1 cellular context compared by ENCODE assay signal in the genomic region with DNA sequence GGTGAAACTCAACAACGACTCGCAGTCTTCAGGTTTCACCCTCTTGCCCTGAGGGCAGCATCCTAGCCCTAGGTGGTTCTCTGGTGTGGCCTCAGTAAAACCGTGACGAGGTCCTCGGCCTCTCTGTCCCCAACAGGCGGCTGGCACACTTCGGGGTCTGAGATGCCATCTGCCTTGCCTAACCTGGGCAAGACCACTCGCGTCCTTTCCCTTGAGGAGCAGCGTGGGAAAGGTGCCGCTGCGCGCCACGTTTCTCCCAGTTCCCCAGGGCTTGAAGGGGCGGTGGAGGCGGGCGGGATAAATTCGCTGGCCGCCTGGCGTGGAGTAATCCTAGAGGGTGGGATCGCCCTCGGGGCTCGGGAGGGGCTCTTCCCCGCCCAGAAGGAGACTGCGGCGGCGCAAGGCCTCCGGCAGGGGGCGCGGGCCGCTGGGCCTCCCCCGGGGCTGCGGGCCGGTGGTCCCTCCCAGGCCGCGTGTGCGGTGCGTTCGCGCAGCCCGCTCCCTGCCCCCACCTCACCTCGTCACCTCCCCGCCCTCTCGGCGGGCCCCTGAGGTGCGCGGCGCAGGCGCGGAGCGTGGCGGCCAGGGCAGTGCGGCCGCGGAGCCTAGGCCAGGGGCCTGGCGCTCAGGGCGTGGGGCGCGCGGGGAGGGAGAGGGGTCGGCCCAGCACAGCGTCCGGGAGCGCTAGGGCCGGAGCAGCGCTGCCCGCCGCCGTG.
A peak's percentile ranks its signal among the peaks of the same experiment; 100 is the strongest.
TF ChIP-seq lines count a peak whose summit lies in the region.

A gene with protein sequence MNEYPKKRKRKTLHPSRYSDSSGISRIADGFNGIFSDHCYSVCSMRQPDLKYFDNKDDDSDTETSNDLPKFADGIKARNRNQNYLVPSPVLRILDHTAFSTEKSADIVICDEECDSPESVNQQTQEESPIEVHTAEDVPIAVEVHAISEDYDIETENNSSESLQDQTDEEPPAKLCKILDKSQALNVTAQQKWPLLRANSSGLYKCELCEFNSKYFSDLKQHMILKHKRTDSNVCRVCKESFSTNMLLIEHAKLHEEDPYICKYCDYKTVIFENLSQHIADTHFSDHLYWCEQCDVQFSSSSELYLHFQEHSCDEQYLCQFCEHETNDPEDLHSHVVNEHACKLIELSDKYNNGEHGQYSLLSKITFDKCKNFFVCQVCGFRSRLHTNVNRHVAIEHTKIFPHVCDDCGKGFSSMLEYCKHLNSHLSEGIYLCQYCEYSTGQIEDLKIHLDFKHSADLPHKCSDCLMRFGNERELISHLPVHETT (plus strand): TSS at position 551 of the 716 bp plus-strand sequence. CDS start 5,263 bp downstream, outside the sequence.

TF ChIP-seq in K562, 482 proteins besides CTCF, POLR2A, EP300 and RAD21 (continued from another document):
- TF ChIP-seq, protein P1, sequence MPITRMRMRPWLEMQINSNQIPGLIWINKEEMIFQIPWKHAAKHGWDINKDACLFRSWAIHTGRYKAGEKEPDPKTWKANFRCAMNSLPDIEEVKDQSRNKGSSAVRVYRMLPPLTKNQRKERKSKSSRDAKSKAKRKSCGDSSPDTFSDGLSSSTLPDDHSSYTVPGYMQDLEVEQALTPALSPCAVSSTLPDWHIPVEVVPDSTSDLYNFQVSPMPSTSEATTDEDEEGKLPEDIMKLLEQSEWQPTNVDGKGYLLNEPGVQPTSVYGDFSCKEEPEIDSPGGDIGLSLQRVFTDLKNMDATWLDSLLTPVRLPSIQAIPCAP (CRISPR knock-in tag; IDR thresholded peaks at IDR 0.05; ENCODE audit: borderline replicate concordance), result peak; percentile 67; the same call in 1 of the 2 replicates
- TF ChIP-seq SMAD4 (CRISPR knock-in tag; conservative IDR thresholded peaks at IDR 0.05), result peak; percentile 46; the same call in 1 of the 2 replicates
- TF ChIP-seq MAFK (IDR thresholded peaks at IDR 0.05; ENCODE audit: low read length), result no peak
- peak; percentile 33 for TF ChIP-seq RBM25 (IDR thresholded peaks at IDR 0.05; ENCODE audit: low read depth, low read length, severe bottlenecking)
- TF ChIP-seq, protein P2, sequence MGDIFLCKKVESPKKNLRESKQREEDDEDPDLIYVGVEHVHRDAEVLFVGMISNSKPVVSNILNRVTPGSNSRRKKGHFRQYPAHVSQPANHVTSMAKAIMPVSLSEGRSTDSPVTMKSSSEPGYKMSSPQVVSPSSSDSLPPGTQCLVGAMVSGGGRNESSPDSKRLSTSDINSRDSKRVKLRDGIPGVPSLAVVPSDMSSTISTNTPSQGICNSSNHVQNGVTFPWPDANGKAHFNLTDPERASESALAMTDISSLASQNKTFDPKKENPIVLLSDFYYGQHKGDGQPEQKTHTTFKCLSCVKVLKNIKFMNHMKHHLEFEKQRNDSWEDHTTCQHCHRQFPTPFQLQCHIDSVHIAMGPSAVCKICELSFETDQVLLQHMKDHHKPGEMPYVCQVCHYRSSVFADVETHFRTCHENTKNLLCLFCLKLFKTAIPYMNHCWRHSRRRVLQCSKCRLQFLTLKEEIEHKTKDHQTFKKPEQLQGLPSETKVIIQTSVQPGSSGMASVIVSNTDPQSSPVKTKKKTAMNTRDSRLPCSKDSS (IDR thresholded peaks at IDR 0.05; ENCODE audit: low read depth, partially characterized antibody), result no peak
- TF ChIP-seq, protein P3, sequence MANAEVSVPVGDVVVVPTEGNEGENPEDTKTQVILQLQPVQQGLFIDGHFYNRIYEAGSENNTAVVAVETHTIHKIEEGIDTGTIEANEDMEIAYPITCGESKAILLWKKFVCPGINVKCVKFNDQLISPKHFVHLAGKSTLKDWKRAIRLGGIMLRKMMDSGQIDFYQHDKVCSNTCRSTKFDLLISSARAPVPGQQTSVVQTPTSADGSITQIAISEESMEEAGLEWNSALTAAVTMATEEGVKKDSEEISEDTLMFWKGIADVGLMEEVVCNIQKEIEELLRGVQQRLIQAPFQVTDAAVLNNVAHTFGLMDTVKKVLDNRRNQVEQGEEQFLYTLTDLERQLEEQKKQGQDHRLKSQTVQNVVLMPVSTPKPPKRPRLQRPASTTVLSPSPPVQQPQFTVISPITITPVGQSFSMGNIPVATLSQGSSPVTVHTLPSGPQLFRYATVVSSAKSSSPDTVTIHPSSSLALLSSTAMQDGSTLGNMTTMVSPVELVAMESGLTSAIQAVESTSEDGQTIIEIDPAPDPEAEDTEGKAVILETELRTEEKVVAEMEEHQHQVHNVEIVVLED (CRISPR knock-in tag; IDR thresholded peaks at IDR 0.05), result peak; percentile 50; the same call in 1 of the 2 replicates
- TF ChIP-seq ZNF282 (CRISPR knock-in tag; IDR thresholded peaks at IDR 0.05), result 0 out of 2 replicates have a peak, but pooled peaks have one; percentile 6
- peak; percentile 7 for TF ChIP-seq RBM22 (IDR thresholded peaks at IDR 0.05; ENCODE audit: low read depth, low read length, poor library complexity, severe bottlenecking)
- peak; percentile 61 for TF ChIP-seq TAF1 (IDR thresholded peaks at IDR 0.05; ENCODE audit: control insufficient read depth, extremely low read depth, insufficient read depth, low read length, severe bottlenecking)
- TF ChIP-seq CBFA2T3 (IDR thresholded peaks at IDR 0.05), result no peak
- peak; percentile 86 to 89; a peak in 3 of 4 replicates for TF ChIP-seq NRF1 (conservative IDR thresholded peaks at IDR 0.05 in 1 of 2, IDR thresholded peaks at IDR 0.05 in 1 of 2)
- TF ChIP-seq STAG1 (CRISPR knock-in tag; IDR thresholded peaks at IDR 0.05; ENCODE audit: borderline replicate concordance), result peak; percentile 45
- TF ChIP-seq BRD4 (IDR thresholded peaks at IDR 0.05), result no peak
- TF ChIP-seq ERF (CRISPR knock-in tag; IDR thresholded peaks at IDR 0.05), result peak; percentile 36; the same call in 1 of the 2 replicates
- TF ChIP-seq, protein P4, sequence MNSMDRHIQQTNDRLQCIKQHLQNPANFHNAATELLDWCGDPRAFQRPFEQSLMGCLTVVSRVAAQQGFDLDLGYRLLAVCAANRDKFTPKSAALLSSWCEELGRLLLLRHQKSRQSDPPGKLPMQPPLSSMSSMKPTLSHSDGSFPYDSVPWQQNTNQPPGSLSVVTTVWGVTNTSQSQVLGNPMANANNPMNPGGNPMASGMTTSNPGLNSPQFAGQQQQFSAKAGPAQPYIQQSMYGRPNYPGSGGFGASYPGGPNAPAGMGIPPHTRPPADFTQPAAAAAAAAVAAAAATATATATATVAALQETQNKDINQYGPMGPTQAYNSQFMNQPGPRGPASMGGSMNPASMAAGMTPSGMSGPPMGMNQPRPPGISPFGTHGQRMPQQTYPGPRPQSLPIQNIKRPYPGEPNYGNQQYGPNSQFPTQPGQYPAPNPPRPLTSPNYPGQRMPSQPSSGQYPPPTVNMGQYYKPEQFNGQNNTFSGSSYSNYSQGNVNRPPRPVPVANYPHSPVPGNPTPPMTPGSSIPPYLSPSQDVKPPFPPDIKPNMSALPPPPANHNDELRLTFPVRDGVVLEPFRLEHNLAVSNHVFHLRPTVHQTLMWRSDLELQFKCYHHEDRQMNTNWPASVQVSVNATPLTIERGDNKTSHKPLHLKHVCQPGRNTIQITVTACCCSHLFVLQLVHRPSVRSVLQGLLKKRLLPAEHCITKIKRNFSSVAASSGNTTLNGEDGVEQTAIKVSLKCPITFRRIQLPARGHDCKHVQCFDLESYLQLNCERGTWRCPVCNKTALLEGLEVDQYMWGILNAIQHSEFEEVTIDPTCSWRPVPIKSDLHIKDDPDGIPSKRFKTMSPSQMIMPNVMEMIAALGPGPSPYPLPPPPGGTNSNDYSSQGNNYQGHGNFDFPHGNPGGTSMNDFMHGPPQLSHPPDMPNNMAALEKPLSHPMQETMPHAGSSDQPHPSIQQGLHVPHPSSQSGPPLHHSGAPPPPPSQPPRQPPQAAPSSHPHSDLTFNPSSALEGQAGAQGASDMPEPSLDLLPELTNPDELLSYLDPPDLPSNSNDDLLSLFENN (IDR thresholded peaks at IDR 0.05; ENCODE audit: low read depth in 2 of 2, low read length in 2 of 2), result peak in 1 of 2 experiments; percentile 13; a peak in 1 of 4 replicates
- no peak for TF ChIP-seq LEF1 (IDR thresholded peaks at IDR 0.05)
- TF ChIP-seq, protein P5, sequence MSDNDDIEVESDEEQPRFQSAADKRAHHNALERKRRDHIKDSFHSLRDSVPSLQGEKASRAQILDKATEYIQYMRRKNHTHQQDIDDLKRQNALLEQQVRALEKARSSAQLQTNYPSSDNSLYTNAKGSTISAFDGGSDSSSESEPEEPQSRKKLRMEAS (CRISPR knock-in tag; IDR thresholded peaks at IDR 0.05), result peak; percentile 97
TF ChIP-seq in K562: peak in this region for 117.
